Comparison of ENCODE assay signal across 1 cellular context in the genomic region with DNA sequence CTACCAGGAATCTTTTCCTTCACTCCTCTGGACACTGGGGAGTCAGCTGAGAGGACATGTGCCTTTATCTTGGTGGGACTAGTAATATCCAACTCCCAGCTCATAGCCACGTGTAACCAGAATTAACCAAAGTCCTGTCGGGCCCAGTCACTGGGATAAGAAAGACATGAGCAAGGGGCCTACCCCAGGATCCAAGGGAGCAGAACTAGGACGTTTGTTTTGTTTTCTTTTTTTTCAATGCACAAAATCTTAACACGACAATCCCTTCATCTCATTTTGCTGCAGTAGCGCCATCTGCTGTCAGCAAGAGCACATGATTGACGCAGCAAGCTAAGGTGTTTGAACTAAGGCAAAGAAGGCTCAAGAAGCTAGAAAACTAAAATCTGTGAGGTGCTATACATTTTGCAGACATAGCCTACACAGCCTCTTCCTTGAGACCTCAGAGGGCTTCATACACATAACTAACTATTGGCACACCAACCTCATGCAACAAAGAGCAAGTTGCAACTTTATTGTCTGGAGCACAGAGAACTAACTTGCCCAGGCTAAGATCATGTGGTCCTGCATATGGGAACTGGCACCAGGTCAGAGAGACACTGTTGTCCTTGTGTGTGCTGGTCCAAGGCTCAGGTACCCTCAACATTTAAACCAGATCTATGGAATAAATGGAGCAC.
TF ChIP-seq lines count a peak whose summit lies in the region.

No MANE protein-coding gene starts in this region.

TF ChIP-seq in HEK293, 187 proteins besides CTCF, POLR2A, EP300 and RAD21 (continued from another document):
- TF ChIP-seq ZSCAN5A (tag by site-specific recombination; IDR thresholded peaks at IDR 0.05) = no peak
- TF ChIP-seq ZNF433 (tag by site-specific recombination; IDR thresholded peaks at IDR 0.05; ENCODE audit: low read depth) = no peak
- TF ChIP-seq, protein P1, sequence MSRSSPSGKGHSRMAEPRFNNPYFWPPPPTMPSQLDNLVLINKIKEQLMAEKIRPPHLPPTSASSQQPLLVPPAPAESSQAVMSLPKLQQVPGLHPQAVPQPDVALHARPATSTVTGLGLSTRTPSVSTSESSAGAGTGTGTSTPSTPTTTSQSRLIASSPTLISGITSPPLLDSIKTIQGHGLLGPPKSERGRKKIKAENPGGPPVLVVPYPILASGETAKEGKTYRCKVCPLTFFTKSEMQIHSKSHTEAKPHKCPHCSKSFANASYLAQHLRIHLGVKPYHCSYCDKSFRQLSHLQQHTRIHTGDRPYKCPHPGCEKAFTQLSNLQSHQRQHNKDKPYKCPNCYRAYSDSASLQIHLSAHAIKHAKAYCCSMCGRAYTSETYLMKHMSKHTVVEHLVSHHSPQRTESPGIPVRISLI (tag by site-specific recombination; IDR thresholded peaks at IDR 0.05) = peak; percentile 56; the same call in 1 of the 2 replicates
- 0 out of 2 replicates have a peak, but pooled peaks have one; percentile 31 for TF ChIP-seq ZEB2 (tag by site-specific recombination; IDR thresholded peaks at IDR 0.05)
- TF ChIP-seq ZNF654 (tag by site-specific recombination; IDR thresholded peaks at IDR 0.05; ENCODE audit: low read depth) = peak; percentile 74
- TF ChIP-seq ZBTB48 (tag by site-specific recombination; IDR thresholded peaks at IDR 0.05) = peak; percentile 95
